Comparison of ENCODE assay signal across 26 cellular contexts in the genomic region with DNA sequence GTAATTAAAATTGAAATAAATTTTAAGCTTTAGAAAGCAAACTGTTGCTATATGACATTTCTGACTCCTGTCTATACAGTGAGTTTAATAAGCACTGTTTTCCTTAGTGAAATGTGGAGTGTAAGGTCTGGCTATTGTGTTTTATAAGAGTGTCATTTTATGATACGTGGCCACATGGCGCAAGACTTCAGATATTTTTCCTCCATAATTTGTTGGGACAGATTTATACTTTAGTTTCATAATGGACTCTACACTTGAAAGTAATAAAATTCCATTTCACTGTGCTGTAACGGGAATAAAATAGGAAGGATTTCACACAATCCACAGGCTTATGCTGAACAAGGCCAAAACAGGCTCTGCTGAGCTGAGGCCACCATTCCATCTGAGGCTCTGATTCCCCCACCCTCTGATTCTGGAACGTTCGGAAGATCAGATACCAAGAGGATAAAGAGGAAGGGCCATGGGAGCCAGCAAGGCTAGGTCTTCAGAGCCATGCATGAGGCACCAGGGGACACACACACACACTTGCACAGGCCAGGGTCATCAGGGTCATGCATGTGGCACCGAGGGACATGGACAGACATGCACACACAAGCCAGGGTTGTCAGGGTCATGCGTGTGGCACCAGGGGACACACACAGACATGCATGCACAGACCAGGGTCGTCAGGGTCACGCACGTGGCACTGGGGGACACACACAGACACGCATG. TPM values are rescaled to one million over a fixed set of nuclear protein-coding genes. Genes with fewer than 3 reads are reported as not detected.
DNase-seq lines count a peak whose midpoint lies in the region; ATAC-seq and TF ChIP-seq lines count a peak whose summit lies in the region.
"Had no signal": no experiment of that assay in that cellular context is flagged by ENCODE, and none has a peak within 500 bp of the region (broad histone marks: within the 10 kb centered on the region; RNA-seq: fewer than 3 reads in every experiment).

No MANE protein-coding gene starts in this region.

- no peak for DNase-seq in CD4-positive, alpha-beta T cell
- DNase-seq in RWPE2 (ENCODE audit: low spot score) (peak; percentile 30), immature natural killer cell (no peak), osteoblast (ENCODE audit: insufficient read length, low spot score, missing footprints) (peak; percentile 42), Right ventricle myocardium superior (no peak)
- DNase-seq: activated CD4-positive, alpha-beta T cell treated with anti-CD3 and anti-CD28 coated beads, Interleukin-2, amount 10 ng/mL, durations not matched to agents 24 days and 14 days; activated naive CD4-positive, alpha-beta T cell treated with Interleukin-2 at 50 U/mL for 16 hours; activated T-cell treated with anti-CD3 and anti-CD28 coated beads, Interleukin-2, amount 50 U/mL, for 4 hours; body of pancreas; C1 segment of cervical spinal cord; Calu3; GOT3; left cardiac atrium; NCI-H1694; NCI-H2171; NCI-H510A; SK-N-SH; stimulated activated CD4-positive, alpha-beta T cell treated with anti-CD3 and anti-CD28 coated beads, Interleukin-2, amount 100 ng/mL, for 48 hours; substantia nigra; upper lobe of left lung had no signal

- CTCF ChIA-PET in CD4-positive, alpha-beta T cell (lab: Charles Lee) = interaction anchor here (0.9 kb wide), 1 partner anchor 98 kb away, joined by 4 read pairs; no protein-coding TSS in a partner anchor

- POLR2A ChIA-PET in CD4-positive, alpha-beta T cell (lab: Charles Lee) = no interaction called here

- H3K27ac Mint-ChIP-seq in CD4-positive, alpha-beta T cell = peak overlapping the region; percentile 42
- H3K27ac Mint-ChIP-seq in immature natural killer cell = peak overlapping the region; percentile 30 to 90 (median 65)
- H3K27ac Mint-ChIP-seq: activated CD4-positive, alpha-beta T cell treated with anti-CD3 and anti-CD28 coated beads, Interleukin-2, amount 10 ng/mL, durations not matched to agents 24 days and 14 days had no signal

- no peaks in the 10 kb centered on the region; the same call in 1 of the 2 replicates for H3K36me3 ChIP-seq in RWPE2 (ENCODE audit: low read depth)
- no peaks in the 10 kb centered on the region for H3K36me3 ChIP-seq in osteoblast (ENCODE audit: insufficient read depth, low read length)
- H3K36me3 ChIP-seq: adrenal gland had no signal

- no peak for ATAC-seq in CD4-positive, alpha-beta T cell (ENCODE audit: poor library complexity)
- ATAC-seq in RWPE2 (ENCODE audit: low read depth) (no peak), GM19324 (IDR thresholded peaks at IDR 0.05; ENCODE audit: low FRiP score, unreplicated experiment) (no peak), HG02571 (IDR thresholded peaks at IDR 0.05; ENCODE audit: unreplicated experiment) (no peak), GM19328 (IDR thresholded peaks at IDR 0.05; ENCODE audit: unreplicated experiment) (no peak), Right ventricle myocardium superior (ENCODE audit: poor library complexity) (no peak)
- ATAC-seq: activated T-cell treated with anti-CD3 and anti-CD28 coated beads, Interleukin-2, amount 50 U/mL, for 4 hours; body of pancreas; left cardiac atrium had no signal

- H3K9me3 Mint-ChIP-seq in CD4-positive, alpha-beta T cell = no peaks in the 10 kb centered on the region
- H3K9me3 Mint-ChIP-seq in immature natural killer cell = no peaks in the 10 kb centered on the region
- H3K9me3 Mint-ChIP-seq: activated CD4-positive, alpha-beta T cell treated with anti-CD3 and anti-CD28 coated beads, Interleukin-2, amount 10 ng/mL, durations not matched to agents 24 days and 14 days; activated T-cell treated with anti-CD3 and anti-CD28 coated beads, Interleukin-2, amount 50 U/mL, for 4 hours had no signal

- peaks cover 25% of the 10 kb centered on the region for H3K79me2 ChIP-seq in osteoblast (ENCODE audit: insufficient read depth, low read length)

- no peaks in the 10 kb centered on the region for H3K9me3 ChIP-seq in CD4-positive, alpha-beta T cell (ENCODE audit: control insufficient read depth, low read length)
- H3K9me3 ChIP-seq in RWPE2 (ENCODE audit: severe bottlenecking) (no peaks in the 10 kb centered on the region), osteoblast (ENCODE audit: low read depth, low read length) (no peaks in the 10 kb centered on the region)
- H3K9me3 ChIP-seq: adrenal gland, body of pancreas, SK-N-SH, upper lobe of left lung had no signal

- no peak overlapping the region for H3K4me3 ChIP-seq in RWPE2 (ENCODE audit: severe bottlenecking)
- H3K4me3 ChIP-seq in osteoblast (ENCODE audit: insufficient read depth, low read length) = no peak overlapping the region
- H3K4me3 ChIP-seq: adrenal gland, body of pancreas, smooth muscle cell, upper lobe of left lung had no signal

- H3K27me3 Mint-ChIP-seq in CD4-positive, alpha-beta T cell = no peaks in the 10 kb centered on the region
- peaks cover 7 to 14% (median 12%) of the 10 kb centered on the region in 3 donors for H3K27me3 Mint-ChIP-seq in immature natural killer cell (ENCODE audit: low read depth in 3 of 3)
- H3K27me3 Mint-ChIP-seq: activated CD4-positive, alpha-beta T cell treated with anti-CD3 and anti-CD28 coated beads, Interleukin-2, amount 10 ng/mL, durations not matched to agents 24 days and 14 days had no signal

- no peak overlapping the region for H2AFZ ChIP-seq in osteoblast (ENCODE audit: low read length)

- H3K27me3 ChIP-seq in CD4-positive, alpha-beta T cell (ENCODE audit: control insufficient read depth, insufficient read depth, low read length) = no peaks in the 10 kb centered on the region
- H3K27me3 ChIP-seq in RWPE2 (ENCODE audit: insufficient read depth, poor library complexity, severe bottlenecking) = no peaks in the 10 kb centered on the region
- H3K27me3 ChIP-seq in osteoblast (ENCODE audit: insufficient read depth, low read length) = no peaks in the 10 kb centered on the region
- H3K27me3 ChIP-seq: adrenal gland, body of pancreas, upper lobe of left lung had no signal

- TF ChIP-seq CTCF in CD4-positive, alpha-beta T cell (IDR thresholded peaks at IDR 0.05) = no peak
- no peak for TF ChIP-seq CTCF in RWPE2 (IDR thresholded peaks at IDR 0.05; ENCODE audit: poor library complexity, severe bottlenecking)
- no peak for TF ChIP-seq CTCF in osteoblast (IDR thresholded peaks at IDR 0.05; ENCODE audit: extremely low read depth, low read depth, low read length)

- no peak overlapping the region for H3K4me3 Mint-ChIP-seq in CD4-positive, alpha-beta T cell
- H3K4me3 Mint-ChIP-seq in immature natural killer cell = no peak overlapping the region
- H3K4me3 Mint-ChIP-seq: activated CD4-positive, alpha-beta T cell treated with anti-CD3 and anti-CD28 coated beads, Interleukin-2, amount 10 ng/mL, durations not matched to agents 24 days and 14 days; activated T-cell treated with anti-CD3 and anti-CD28 coated beads, Interleukin-2, amount 50 U/mL, for 4 hours had no signal

- peaks cover 46% of the 10 kb centered on the region for H3K4me1 Mint-ChIP-seq in CD4-positive, alpha-beta T cell (ENCODE audit: low read depth)
- peaks cover 28 to 33% of the 10 kb centered on the region in 2 donors for H3K4me1 Mint-ChIP-seq in immature natural killer cell

- H4K20me1 ChIP-seq in osteoblast (ENCODE audit: insufficient read depth, low read length) = peaks cover 38% of the 10 kb centered on the region

- H3K27ac ChIP-seq in CD4-positive, alpha-beta T cell (ENCODE audit: low read depth, low read length) = no peak overlapping the region
- H3K27ac ChIP-seq in RWPE2 (ENCODE audit: poor library complexity, severe bottlenecking) (no peak overlapping the region), osteoblast (ENCODE audit: low read depth, low read length) (no peak overlapping the region)
- H3K27ac ChIP-seq: adrenal gland, body of pancreas, HL-60, upper lobe of left lung had no signal

- no peaks in the 10 kb centered on the region for H3K36me3 Mint-ChIP-seq in CD4-positive, alpha-beta T cell (ENCODE audit: low read depth)
- H3K36me3 Mint-ChIP-seq in immature natural killer cell = peaks cover 0 to 6% (median 0%) of the 10 kb centered on the region in 3 donors

- intact Hi-C loops in CD4-positive, alpha-beta T cell (cut with DNase I, micrococcal nuclease) = loop anchor here (2.0 to 5.0 kb wide), 2 partner anchors 16 to 78 kb away; no protein-coding TSS in a partner anchor
- intact Hi-C loops in Right ventricle myocardium superior (cut with DNase I) = no loop called here

- H3K4me1 ChIP-seq in RWPE2 (ENCODE audit: insufficient read depth, poor library complexity, severe bottlenecking) (no peaks in the 10 kb centered on the region), osteoblast (ENCODE audit: insufficient read depth, low read length) (no peaks in the 10 kb centered on the region)
- H3K4me1 ChIP-seq: body of pancreas had no signal

- no peak overlapping the region for H3K4me2 ChIP-seq in osteoblast (ENCODE audit: insufficient read depth, low read length)
- H3K4me2 ChIP-seq: SK-N-SH, smooth muscle cell had no signal

RNA-seq across cellular contexts. Expression of a gene that starts 35.6 kb away (rescaled TPM):
- total RNA-seq in CD4-positive, alpha-beta T cell = 10 to 100 TPM; 45.3 to 49.2 TPM
- 1 to 10 TPM; 1.9 to 8.1 (median 5.1) TPM for polyA plus RNA-seq in immature natural killer cell
- total RNA-seq in osteoblast (23.3 and 30.8 TPM in 2 replicates), Right ventricle myocardium superior (24.9 TPM)

Comparison
In these comparisons a context has a peak if more than half of its experiments do, and no peak if none do; other contexts are left out.
1. DNase-seq: peak in RWPE2 (single experiment) and osteoblast (single experiment); none in CD4-positive, alpha-beta T cell (0 of 10), immature natural killer cell (0 of 3) and Right ventricle myocardium superior (single experiment).